9 cellular contexts compared by ENCODE assay signal in the genomic region with DNA sequence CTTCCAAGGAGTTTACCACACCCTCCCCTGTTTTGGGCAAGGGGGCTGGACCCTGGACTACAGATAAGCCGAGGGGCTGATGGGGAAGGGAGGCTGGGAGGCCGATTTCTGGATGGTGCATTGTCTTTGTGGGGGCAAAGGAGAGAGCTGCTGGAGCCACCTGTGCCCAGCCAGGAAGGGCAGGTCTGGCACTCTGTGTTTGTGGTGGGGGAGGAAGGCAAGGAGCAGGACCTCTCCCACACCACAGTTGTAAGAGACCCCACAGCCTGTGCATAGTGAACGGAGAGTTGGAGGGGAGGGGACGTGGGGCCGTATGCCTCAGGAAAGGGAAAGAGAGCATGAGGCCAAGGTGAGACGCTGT. TPM values are rescaled to one million over a fixed set of nuclear protein-coding genes. Genes with fewer than 3 reads are reported as not detected.
DNase-seq lines count a peak whose midpoint lies in the region; ATAC-seq, FAIRE-seq and TF ChIP-seq lines count a peak whose summit lies in the region.
"Had no signal": no experiment of that assay in that cellular context is flagged by ENCODE, and none has a peak within 500 bp of the region (broad histone marks: within the 10 kb centered on the region; RNA-seq: fewer than 3 reads in every experiment).

No MANE protein-coding gene starts in this region.

- TF ChIP-seq CTCF in CD4-positive, alpha-beta T cell (IDR thresholded peaks at IDR 0.05): no peak
- no peak for TF ChIP-seq CTCF in OCI-LY7 (conservative IDR thresholded peaks at IDR 0.05; ENCODE audit: low read length)
- no peak for TF ChIP-seq CTCF in endothelial cell (IDR thresholded peaks at IDR 0.05; ENCODE audit: unreplicated experiment)
- no peak for TF ChIP-seq CTCF in prostate gland (IDR thresholded peaks at IDR 0.05)
- TF ChIP-seq CTCF in D721Med (IDR thresholded peaks at IDR 0.05; ENCODE audit: insufficient read depth, missing control alignments): no peak

- peaks cover 40% of the 10 kb centered on the region for H3K36me3 Mint-ChIP-seq in CD4-positive, alpha-beta T cell (ENCODE audit: low read depth)
- peaks cover 9% of the 10 kb centered on the region for H3K36me3 Mint-ChIP-seq in endothelial cell (ENCODE audit: low read depth, unreplicated experiment)

- peaks cover 31% of the 10 kb centered on the region for H3K4me1 Mint-ChIP-seq in CD4-positive, alpha-beta T cell (ENCODE audit: low read depth)
- peaks cover 25% of the 10 kb centered on the region for H3K4me1 Mint-ChIP-seq in endothelial cell (ENCODE audit: unreplicated experiment)

- CTCF ChIA-PET in CD4-positive, alpha-beta T cell (lab: Charles Lee): no interaction called here
- CTCF ChIA-PET in OCI-LY7 (lab: Charles Lee; ENCODE audit: unreplicated experiment): no interaction called here

- H3K4me3 ChIP-seq in OCI-LY7 (ENCODE audit: low read depth, low read length, poor library complexity, severe bottlenecking): peak overlapping the region; percentile 89
- no peak overlapping the region for H3K4me3 ChIP-seq in prostate gland

- H3K79me2 ChIP-seq in OCI-LY7 (ENCODE audit: insufficient read depth, low read depth, low read length): peaks cover 17% of the 10 kb centered on the region

- H3K9me2 ChIP-seq in OCI-LY7 (ENCODE audit: insufficient read depth, low read length): no peaks in the 10 kb centered on the region

- no peak overlapping the region for H3K27ac ChIP-seq in CD4-positive, alpha-beta T cell (ENCODE audit: low read depth, low read length)
- peak overlapping the region; percentile 70 for H3K27ac ChIP-seq in OCI-LY7 (ENCODE audit: low read depth, low read length, poor library complexity, severe bottlenecking)
- H3K27ac ChIP-seq in prostate gland: peak overlapping the region; percentile 78 to 98

- DNase-seq in CD4-positive, alpha-beta T cell: no peak
- DNase-seq in OCI-LY7 (ENCODE audit: low spot score) (no peak), endothelial cell (ENCODE audit: low spot score) (no peak), prostate gland (ENCODE audit: low spot score) (no peak), OCI-M1 (lab: John Stamatoyannopoulos, UW) (no peak), retina (no peak), D721Med (ENCODE audit: insufficient read length, low spot score) (no peak)
- DNase-seq: NCI-H446 treated with DMSO at 0.1 percent for 48 hours had no signal

- no peak for ATAC-seq in CD4-positive, alpha-beta T cell (ENCODE audit: poor library complexity)
- no peak for ATAC-seq in GM19023 (IDR thresholded peaks at IDR 0.05; ENCODE audit: unreplicated experiment)

- WGBS in prostate gland: 11% methylated on average over 6 of the region's 6 CpGs

- peaks cover 46% of the 10 kb centered on the region for H3K4me1 ChIP-seq in OCI-LY7 (ENCODE audit: insufficient read depth, low read length, poor library complexity, severe bottlenecking)
- H3K4me1 ChIP-seq in prostate gland (replicated peaks): peaks cover 37% of the 10 kb centered on the region

- no TSS peak for BruUV-seq in OCI-LY7 (replicated peaks; lab: Mats Ljungman, UMichigan)

- peaks cover 10% of the 10 kb centered on the region; the same call in 1 of the 2 replicates for H4K20me1 ChIP-seq in OCI-LY7 (ENCODE audit: insufficient read depth, low read length)

- no peaks in the 10 kb centered on the region for H3K9me3 ChIP-seq in CD4-positive, alpha-beta T cell (ENCODE audit: control insufficient read depth, low read length)
- H3K9me3 ChIP-seq in OCI-LY7 (ENCODE audit: low read length) (no peaks in the 10 kb centered on the region), prostate gland (no peaks in the 10 kb centered on the region)

- intact Hi-C loops in CD4-positive, alpha-beta T cell (cut with DNase I, micrococcal nuclease): loop anchor here (2.0 to 10.0 kb wide), 2 partner anchors 139 to 153 kb away; a partner anchor contains a TSS
- intact Hi-C loops in OCI-LY7 (cut with micrococcal nuclease; ENCODE audit: unreplicated experiment): loop anchor here (1.0 to 10.0 kb wide), 2 partner anchors 16 to 421 kb away; a partner anchor contains a TSS
- intact Hi-C loops in prostate gland (cut with DNase I): no loop called here

- H3K9me3 Mint-ChIP-seq in CD4-positive, alpha-beta T cell: no peaks in the 10 kb centered on the region
- no peaks in the 10 kb centered on the region for H3K9me3 Mint-ChIP-seq in endothelial cell (ENCODE audit: unreplicated experiment)

- FAIRE-seq in D721Med (lab: Jason Lieb, UNC): no peak

- H2AFZ ChIP-seq in OCI-LY7 (ENCODE audit: low read length): no peak overlapping the region

- H3K27me3 ChIP-seq in CD4-positive, alpha-beta T cell (ENCODE audit: control insufficient read depth, insufficient read depth, low read length): no peaks in the 10 kb centered on the region
- no peaks in the 10 kb centered on the region for H3K27me3 ChIP-seq in prostate gland (replicated peaks; ENCODE audit: insufficient read depth)

- POLR2A ChIA-PET in CD4-positive, alpha-beta T cell (lab: Charles Lee): interaction anchor here (1.0 kb wide), 1 partner anchor 35 kb away, joined by 3 read pairs; no protein-coding TSS in a partner anchor
- POLR2A ChIA-PET in OCI-LY7 (lab: Charles Lee): no interaction called here

- peak overlapping the region; percentile 35 for H3K4me3 Mint-ChIP-seq in CD4-positive, alpha-beta T cell
- H3K4me3 Mint-ChIP-seq in endothelial cell (ENCODE audit: unreplicated experiment): peak overlapping the region; percentile 62

- no peaks in the 10 kb centered on the region for H3K27me3 Mint-ChIP-seq in CD4-positive, alpha-beta T cell
- H3K27me3 Mint-ChIP-seq in endothelial cell (ENCODE audit: unreplicated experiment): peaks cover 11% of the 10 kb centered on the region

- peak overlapping the region; percentile 93 for H3K4me2 ChIP-seq in OCI-LY7 (ENCODE audit: low read length)

- peak overlapping the region; percentile 90 for H3K27ac Mint-ChIP-seq in CD4-positive, alpha-beta T cell
- peak overlapping the region; percentile 70 for H3K27ac Mint-ChIP-seq in endothelial cell (ENCODE audit: unreplicated experiment)

- peaks cover 44% of the 10 kb centered on the region for H3K36me3 ChIP-seq in OCI-LY7 (ENCODE audit: insufficient read depth, low read length)
- peaks cover 10 to 19% of the 10 kb centered on the region in 2 donors for H3K36me3 ChIP-seq in prostate gland

- no peak for TF ChIP-seq POLR2A in prostate gland (IDR thresholded peaks at IDR 0.05)

RNA-seq across cellular contexts. Expression of a gene that starts 16.0 kb away (rescaled TPM):
- under 1 TPM in 1 of 2 experiments, not detected in 1; 0.16 TPM for total RNA-seq in CD4-positive, alpha-beta T cell
- 1.4 TPM in 1 of 2 replicates, not detected in the other for total RNA-seq in OCI-LY7 (2014; rRNA removed; shearing (Covaris generic))
- 0.40 and 0.70 TPM in 2 replicates for total RNA-seq in OCI-LY7 (2022)
- total RNA-seq in endothelial cell (ENCODE audit: unreplicated experiment): 1.1 TPM
- 1 to 10 TPM in 1 of 2 donors, under 1 TPM in 1; 0.32 to 8.4 TPM for total RNA-seq in prostate gland

RNA-seq across cellular contexts. Expression of a gene that starts 16.5 kb away (rescaled TPM):
- 10 to 100 TPM; 10.6 to 11.8 TPM for total RNA-seq in CD4-positive, alpha-beta T cell
- 54.9 and 62.1 TPM in 2 replicates for total RNA-seq in OCI-LY7 (2014; rRNA removed; shearing (Covaris generic))
- 35.9 and 42.3 TPM in 2 replicates for total RNA-seq in OCI-LY7 (2022)
- total RNA-seq in endothelial cell (ENCODE audit: unreplicated experiment): 61.4 TPM
- 10 to 100 TPM; 36.6 to 48.5 TPM for total RNA-seq in prostate gland

RNA-seq across cellular contexts. Expression of a gene that starts 16.9 kb away (rescaled TPM):
- 100 to 1,000 TPM; 114 to 119 TPM for total RNA-seq in CD4-positive, alpha-beta T cell
- 20.7 and 26.8 TPM in 2 replicates for total RNA-seq in OCI-LY7 (2014; rRNA removed; shearing (Covaris generic))
- total RNA-seq in OCI-LY7 (2022) (48.2 and 59.3 TPM in 2 replicates), endothelial cell (ENCODE audit: unreplicated experiment) (85.7 TPM), prostate gland (100 to 1,000 TPM in 1 of 2 donors, 10 to 100 TPM in 1; 64.6 to 145 TPM)

RNA-seq across cellular contexts. Expression of a gene that starts 27.1 kb away (rescaled TPM):
- total RNA-seq in CD4-positive, alpha-beta T cell: not detected
- total RNA-seq in OCI-LY7 (2014; rRNA removed; shearing (Covaris generic)): not detected in 2 replicates
- total RNA-seq in OCI-LY7 (2022) (1.8 TPM in 2 replicates), endothelial cell (ENCODE audit: unreplicated experiment) (3.9 TPM), prostate gland (under 1 TPM in 1 of 2 donors, not detected in 1; 0.85 TPM)

RNA-seq across cellular contexts. Expression of a gene that starts 31.0 kb away (rescaled TPM):
- total RNA-seq in CD4-positive, alpha-beta T cell: 100 to 1,000 TPM; 105 to 113 TPM
- total RNA-seq in OCI-LY7 (2014; rRNA removed; shearing (Covaris generic)): 22.1 and 26.7 TPM in 2 replicates
- total RNA-seq in OCI-LY7 (2022) (33.5 and 36.6 TPM in 2 replicates), endothelial cell (ENCODE audit: unreplicated experiment) (109 TPM), prostate gland (100 to 1,000 TPM in 1 of 2 donors, 10 to 100 TPM in 1; 33.9 to 121 TPM)
